17 cellular contexts compared by ENCODE assay signal in genomic region chr12:132500856-132501180, GRCh38.
"Had no signal": no experiment of that assay in that cellular context is flagged by ENCODE, and none has a peak within 500 bp of the region (broad histone marks: within the 10 kb centered on the region; RNA-seq: fewer than 3 reads in every experiment).

No MANE protein-coding gene starts in this region.

- H3K27ac Mint-ChIP-seq: activated naive CD8-positive, alpha-beta T cell treated with anti-CD3 and anti-CD28 coated beads, Interleukin-2, amount 50 U/mL, for 24 hours; activated T-helper 1 cell treated with anti-CD3 and anti-CD28 coated beads, Interleukin-12 subunit alpha, Interleukin-12 subunit beta, Interleukin-2, Interleukin-4 antibody, amounts not matched to agents 30 ng/mL and 10 ng/mL and 1 ng/mL, durations not matched to agents 14 hours and 24 hours and 36 hours; WTC11 had no signal

- H3K36me3 Mint-ChIP-seq: natural killer cell, WTC11 had no signal

- H3K27me3 Mint-ChIP-seq: activated naive CD8-positive, alpha-beta T cell treated with anti-CD3 and anti-CD28 coated beads, Interleukin-2, amount 50 U/mL, for 24 hours had no signal

- H3K9me3 ChIP-seq: ascending aorta, left lung, sigmoid colon, SJCRH30, transverse colon had no signal

- H3K36me3 ChIP-seq: ascending aorta, left lung, sigmoid colon, SJCRH30, transverse colon had no signal

- H3K27ac ChIP-seq: ascending aorta, left lung, sigmoid colon, SJCRH30, transverse colon had no signal

- H3K9me3 Mint-ChIP-seq: activated naive CD8-positive, alpha-beta T cell treated with anti-CD3 and anti-CD28 coated beads, Interleukin-2, amount 50 U/mL, for 24 hours; activated T-helper 1 cell treated with anti-CD3 and anti-CD28 coated beads, Interleukin-12 subunit alpha, Interleukin-12 subunit beta, Interleukin-2, Interleukin-4 antibody, amounts not matched to agents 30 ng/mL and 10 ng/mL and 1 ng/mL, durations not matched to agents 14 hours and 24 hours and 36 hours; natural killer cell; WTC11 had no signal

- ATAC-seq: activated naive CD8-positive, alpha-beta T cell treated with anti-CD3 and anti-CD28 coated beads, Interleukin-2, amount 50 U/mL, for 24 hours; left lung; natural killer cell; WTC11 had no signal

- H3K4me3 Mint-ChIP-seq: activated naive CD8-positive, alpha-beta T cell treated with anti-CD3 and anti-CD28 coated beads, Interleukin-2, amount 50 U/mL, for 24 hours; activated T-helper 1 cell treated with anti-CD3 and anti-CD28 coated beads, Interleukin-12 subunit alpha, Interleukin-12 subunit beta, Interleukin-2, Interleukin-4 antibody, amounts not matched to agents 30 ng/mL and 10 ng/mL and 1 ng/mL, durations not matched to agents 14 hours and 24 hours and 36 hours; natural killer cell; WTC11 had no signal

- H3K27me3 ChIP-seq: ascending aorta, left lung, sigmoid colon, SJCRH30, transverse colon had no signal

- DNase-seq: activated CD4-positive, alpha-beta T cell treated with anti-CD3 and anti-CD28 coated beads for 4 hours; activated CD8-positive, alpha-beta memory T cell treated with anti-CD3 and anti-CD28 coated beads, Interleukin-2, amount 50 U/mL, for 48 hours; activated naive CD4-positive, alpha-beta T cell; activated naive CD8-positive, alpha-beta T cell treated with anti-CD3 and anti-CD28 coated beads, Interleukin-2, amount 50 U/mL, for 24 hours; islet precursor cell; left lung; natural killer cell; occipital lobe; sigmoid colon; stimulated activated CD4-positive, alpha-beta T cell treated with anti-CD3 and anti-CD28 coated beads, Interleukin-12 subunit alpha, Interleukin-12 subunit beta, amount 100 ng/mL, for 4 hours; stimulated activated CD4-positive, alpha-beta T cell treated with anti-CD3 and anti-CD28 coated beads, Interleukin-2, amount 100 ng/mL, for 24 hours; T-helper 2 cell; transverse colon had no signal

- H3K4me3 ChIP-seq: ascending aorta, left lung, sigmoid colon, SJCRH30, transverse colon had no signal
